8 cellular contexts compared by ENCODE assay signal in genomic region chr1:12275370-12275769, GRCh38. TPM values are rescaled to one million over a fixed set of nuclear protein-coding genes. Genes with fewer than 3 reads are reported as not detected.
DNase-seq lines count a peak whose midpoint lies in the region; ATAC-seq, FAIRE-seq and TF ChIP-seq lines count a peak whose summit lies in the region.

No MANE protein-coding gene starts in this region.

- no peaks in the 10 kb centered on the region for H3K4me1 Mint-ChIP-seq in type B pancreatic cell (ENCODE audit: unreplicated experiment)

- CTCF ChIA-PET in A549 (lab: Yijun Ruan, JAX), result interaction anchor here (0.6 to 3.4 kb wide), 20 partner anchors 12 to 383 kb away, joined by 3 to 17 read pairs (median 5); no protein-coding TSS in a partner anchor

- no peaks in the 10 kb centered on the region for H3K9me3 Mint-ChIP-seq in type B pancreatic cell

- no peak overlapping the region for H2BK15ac ChIP-seq in mesenchymal stem cell (ENCODE audit: low read depth, poor library complexity, severe bottlenecking)

- H3K4me3 ChIP-seq in A549, result no peak overlapping the region
- H3K4me3 ChIP-seq in GM23248, result no peak overlapping the region
- H3K4me3 ChIP-seq in bronchial epithelial cell (ENCODE audit: low read depth, low read length), result no peak overlapping the region
- H3K4me3 ChIP-seq in mesenchymal stem cell (ENCODE audit: insufficient read depth in 1 of 2, low read depth in 1 of 2, low read length in 2 of 2), result no peak overlapping the region

- no peak overlapping the region for H2BK12ac ChIP-seq in mesenchymal stem cell (ENCODE audit: low read length in 2 of 2)

- no peak overlapping the region for H3K18ac ChIP-seq in mesenchymal stem cell (ENCODE audit: low read depth in 1 of 2, low read length in 2 of 2)

- no peak overlapping the region for H2BK120ac ChIP-seq in mesenchymal stem cell (ENCODE audit: low read depth, low read length)

- H3F3A ChIP-seq in GM23248 (ENCODE audit: insufficient read depth), result no peaks in the 10 kb centered on the region

- no peaks in the 10 kb centered on the region for H3K9me2 ChIP-seq in GM23248 (ENCODE audit: insufficient read depth)

- H3K36me3 ChIP-seq in GM23248 (ENCODE audit: low read depth) (peaks cover 49% of the 10 kb centered on the region), bronchial epithelial cell (ENCODE audit: control insufficient read depth, insufficient read depth, low read length) (peaks cover 20% of the 10 kb centered on the region), mesenchymal stem cell (ENCODE audit: control insufficient read depth in 1 of 2, insufficient read depth in 2 of 2, low read depth in 1 of 2, low read length in 2 of 2) (peaks cover 42 to 88% of the 10 kb centered on the region in 2 experiments)

- TF ChIP-seq CTCF in A549 (IDR thresholded peaks at IDR 0.05) (peak; percentile 58), bronchial epithelial cell (IDR thresholded peaks at IDR 0.05; ENCODE audit: insufficient read depth, low read length, severe bottlenecking) (peak; percentile 73), type B pancreatic cell (conservative IDR thresholded peaks at IDR 0.05) (peak; percentile 79)

- in situ Hi-C loops in GM23248 (cut with MboI), result no loop called here

- H3K14ac ChIP-seq in mesenchymal stem cell (ENCODE audit: low read length in 2 of 2), result no peak overlapping the region

- no peak overlapping the region for H4K8ac ChIP-seq in mesenchymal stem cell (ENCODE audit: low read length)

- H3K79me2 ChIP-seq in GM23248 (ENCODE audit: insufficient read depth), result no peaks in the 10 kb centered on the region; the same call in 1 of the 2 replicates

- H3K9me3 ChIP-seq in A549 (no peaks in the 10 kb centered on the region), GM23248 (ENCODE audit: low read depth) (no peaks in the 10 kb centered on the region), mesenchymal stem cell (ENCODE audit: control insufficient read depth, low read length) (no peaks in the 10 kb centered on the region)

- 51% methylated on average over 4 of the region's 4 CpGs for WGBS in A549 (ENCODE audit: missing lambda C conversion rate)
- WGBS in GM23248 (ENCODE audit: low coverage in 1 of 2, low lambda C conversion rate in 2 of 2, missing lambda C conversion rate in 2 of 2), 2 experiments, result 63 to 71% methylated on average over 4 of the region's 4 CpGs
- 82% methylated on average over 2 of the region's 4 CpGs for WGBS in mesenchymal stem cell

- H2BK5ac ChIP-seq in mesenchymal stem cell (ENCODE audit: low read depth, low read length, poor library complexity, severe bottlenecking), result no peak overlapping the region

- DNase-seq in A549 (ENCODE audit: low read depth in 1 of 2, low spot score in 1 of 2) (peak; percentile 27 to 35), GM23248 (peak; percentile 57), T-helper 1 cell (peak in 3 of 5 donors; percentile 4 to 15 (median 6)), bronchial epithelial cell (ENCODE audit: low read depth) (no peak), mesenchymal stem cell (peak; percentile 21), type B pancreatic cell (ENCODE audit: extremely low spot score, unreplicated experiment) (no peak), SK-N-DZ (ENCODE audit: low spot score) (no peak), NCI-H748 treated with DMSO at 0.1 percent for 48 hours (lab: John Stamatoyannopoulos, UW) (no peak)

- no peak overlapping the region for H3K4ac ChIP-seq in mesenchymal stem cell (ENCODE audit: low read depth in 1 of 2, low read length in 2 of 2)

- TF ChIP-seq POLR2A in A549 (IDR thresholded peaks at IDR 0.05; ENCODE audit: low read length), result no peak

- H2AK5ac ChIP-seq in mesenchymal stem cell (ENCODE audit: low read length, severe bottlenecking), result no peak overlapping the region

- no peaks in the 10 kb centered on the region for H4K20me1 ChIP-seq in GM23248 (ENCODE audit: insufficient read depth)

- peak; percentile 70 to 80; a peak in 4 of 6 replicates for ATAC-seq in A549

- peaks cover 5% of the 10 kb centered on the region for H3K79me1 ChIP-seq in mesenchymal stem cell (replicated peaks; ENCODE audit: low read length, poor library complexity, severe bottlenecking)

- FAIRE-seq in A549 (lab: Jason Lieb, UNC), result no peak
- FAIRE-seq in bronchial epithelial cell (lab: Jason Lieb, UNC), result no peak

- H3K27me3 Mint-ChIP-seq in type B pancreatic cell, result no peaks in the 10 kb centered on the region

- H3K27me3 ChIP-seq in GM23248 (replicated peaks; ENCODE audit: insufficient read depth), result no peaks in the 10 kb centered on the region
- no peaks in the 10 kb centered on the region for H3K27me3 ChIP-seq in bronchial epithelial cell (ENCODE audit: control insufficient read depth, insufficient read depth, low read length)
- no peaks in the 10 kb centered on the region for H3K27me3 ChIP-seq in mesenchymal stem cell (ENCODE audit: control insufficient read depth in 1 of 2, insufficient read depth in 1 of 2, low read length in 2 of 2)

- H3K36me3 Mint-ChIP-seq in type B pancreatic cell, result peaks cover 49% of the 10 kb centered on the region

- no peak overlapping the region for H3K4me3 Mint-ChIP-seq in type B pancreatic cell

- no peak overlapping the region for H3K4me2 ChIP-seq in A549
- H3K4me2 ChIP-seq in GM23248 (ENCODE audit: unreplicated experiment), result no peak overlapping the region
- H3K4me2 ChIP-seq in mesenchymal stem cell (ENCODE audit: low read length, poor library complexity, severe bottlenecking), result no peak overlapping the region

- no peak overlapping the region for H4K91ac ChIP-seq in mesenchymal stem cell (ENCODE audit: low read length)

- H3K27ac Mint-ChIP-seq in type B pancreatic cell, result no peak overlapping the region

- no peak for TF ChIP-seq EP300 in A549 (IDR thresholded peaks at IDR 0.05)

- TF ChIP-seq RAD21 in A549 (conservative IDR thresholded peaks at IDR 0.05 in 1 of 2, IDR thresholded peaks at IDR 0.05 in 1 of 2), result peak; percentile 42 to 55; a peak in 4 of 5 replicates

- no peak overlapping the region for H3K27ac ChIP-seq in A549
- H3K27ac ChIP-seq in GM23248, result no peak overlapping the region
- H3K27ac ChIP-seq in mesenchymal stem cell (ENCODE audit: low read length, poor library complexity, severe bottlenecking), result no peak overlapping the region

- POLR2A ChIA-PET in A549 (lab: Yijun Ruan, JAX), result no interaction called here

- H2AFZ ChIP-seq in GM23248, result no peak overlapping the region
- H2AFZ ChIP-seq in mesenchymal stem cell (ENCODE audit: low read depth, low read length), result no peak overlapping the region

- H3K23ac ChIP-seq in mesenchymal stem cell (ENCODE audit: low read length in 2 of 2), result no peak overlapping the region

- H3K9ac ChIP-seq in GM23248, result no peak overlapping the region
- no peak overlapping the region for H3K9ac ChIP-seq in mesenchymal stem cell (ENCODE audit: low read length)

- H3K4me1 ChIP-seq in A549, result peaks cover 5% of the 10 kb centered on the region; the same call in 1 of the 3 replicates
- H3K4me1 ChIP-seq in GM23248 (ENCODE audit: insufficient read depth), result no peaks in the 10 kb centered on the region
- no peaks in the 10 kb centered on the region for H3K4me1 ChIP-seq in mesenchymal stem cell (ENCODE audit: control insufficient read depth, insufficient read depth, low read depth, low read length)

TF ChIP-seq in A549, 52 proteins besides CTCF, POLR2A, EP300 and RAD21:
- TF ChIP-seq, protein P1, sequence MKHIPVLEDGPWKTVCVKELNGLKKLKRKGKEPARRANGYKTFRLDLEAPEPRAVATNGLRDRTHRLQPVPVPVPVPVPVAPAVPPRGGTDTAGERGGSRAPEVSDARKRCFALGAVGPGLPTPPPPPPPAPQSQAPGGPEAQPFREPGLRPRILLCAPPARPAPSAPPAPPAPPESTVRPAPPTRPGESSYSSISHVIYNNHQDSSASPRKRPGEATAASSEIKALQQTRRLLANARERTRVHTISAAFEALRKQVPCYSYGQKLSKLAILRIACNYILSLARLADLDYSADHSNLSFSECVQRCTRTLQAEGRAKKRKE (CRISPR knock-in tag; IDR thresholded peaks at IDR 0.05; ENCODE audit: low read depth), result no peak
- TF ChIP-seq SMC3 (IDR thresholded peaks at IDR 0.05), result peak; percentile 52
- TF ChIP-seq NR3C1 (IDR thresholded peaks at IDR 0.05), result no peak
TF ChIP-seq in A549: peak in this region for 1.

RNA-seq across cellular contexts. Expression of gene VPS13D, which starts 45.5 kb away (rescaled TPM):
- polyA plus RNA-seq in A549 (2011; rRNA removed) (15.9 and 21.0 TPM in 2 replicates), A549 (2017; fragmentation: RNase III; extraction: RNeasy Plus Mini Kit Qiagen cat#74134 plus additional on column Dnase treatment) (5.4 to 6.7 TPM (median 6.1 TPM) in 3 replicates), GM23248 (2016; fragmentation: Nextera tagmentation; extraction: Ambion mirVana) (5.6 and 6.8 TPM in 2 replicates)
- 5.9 and 7.2 TPM in 2 replicates for polyA plus RNA-seq in A549 (2012; cell fraction: cytosol; rRNA removed)
- 9.0 and 10.8 TPM in 2 replicates for polyA plus RNA-seq in A549 (2012; cell fraction: nucleus; rRNA removed)
- 39.5 and 47.8 TPM in 2 replicates for polyA minus RNA-seq in A549 (2011; rRNA and poly(A)+ RNA removed)
- 16.4 and 18.7 TPM in 2 replicates for total RNA-seq in GM23248 (2014; rRNA removed; shearing (Covaris generic))
- total RNA-seq in bronchial epithelial cell (25.8 and 34.9 TPM in 2 replicates), type B pancreatic cell (ENCODE audit: low replicate concordance) (43.4 and 49.0 TPM in 2 replicates)
- 6.3 TPM for polyA plus RNA-seq in mesenchymal stem cell (2013, experiment 1 of 2)
- polyA plus RNA-seq in mesenchymal stem cell (2013, experiment 2 of 2), result 5.1 TPM
- polyA plus RNA-seq in SK-N-DZ (2014; cell fraction: cytosol; rRNA removed), result 4.5 and 9.9 TPM in 2 replicates
- 4.1 and 5.7 TPM in 2 replicates for polyA plus RNA-seq in SK-N-DZ (2014; cell fraction: nucleus; rRNA removed)

Comparison
In these comparisons a context has a peak if more than half of its experiments do, and no peak if none do; other contexts are left out.
1. DNase-seq: peak in A549 (2 of 2), GM23248 (single experiment), T-helper 1 cell (3 of 5) and mesenchymal stem cell (single experiment); none in bronchial epithelial cell (single experiment), type B pancreatic cell (single experiment), SK-N-DZ (single experiment) and NCI-H748 treated with DMSO at 0.1 percent for 48 hours (single experiment).
2. Peak in every context shown above with its lines, with median percentiles within 50 percentile points of each other: CTCF ChIP-seq.